ENCODE assay signal across 15 cellular contexts in the genomic region with DNA sequence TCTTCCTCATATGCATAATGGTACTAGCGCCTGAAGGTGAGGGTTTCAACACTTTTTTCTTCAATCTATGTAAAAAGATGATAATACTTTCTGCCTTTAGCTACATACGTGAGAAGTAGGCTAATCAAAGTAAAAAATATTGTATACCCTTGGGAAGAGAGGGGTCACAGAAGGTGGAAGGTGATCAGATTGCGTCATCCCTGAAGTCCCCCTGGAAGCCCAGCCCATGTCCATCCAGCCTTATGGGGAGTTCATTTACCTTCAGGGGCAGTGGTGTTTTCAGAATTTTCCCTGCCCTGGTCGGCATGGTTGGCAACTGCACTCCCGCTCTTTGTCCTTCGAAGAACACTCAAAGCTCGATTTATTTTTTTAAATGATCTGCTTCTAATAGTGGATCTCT.
"Had no signal": no experiment of that assay in that cellular context is flagged by ENCODE, and none has a peak within 500 bp of the region (broad histone marks: within the 10 kb centered on the region; RNA-seq: fewer than 3 reads in every experiment).

No MANE protein-coding gene starts in this region.

- H3K4me1 ChIP-seq: body of pancreas, foreskin keratinocyte, neural progenitor cell, parathyroid adenoma, spleen had no signal

- H3K36me3 ChIP-seq: adrenal gland, neural progenitor cell, spleen, WERI-Rb-1 had no signal

- DNase-seq: activated CD4-positive, alpha-beta T cell treated with anti-CD3 and anti-CD28 coated beads for 48 hours; activated CD8-positive, alpha-beta memory T cell treated with anti-CD3 and anti-CD28 coated beads for 24 hours; activated naive CD4-positive, alpha-beta T cell treated with anti-CD3 and anti-CD28 coated beads for 36 hours; central memory CD4-positive, alpha-beta T cell; foreskin keratinocyte; head of caudate nucleus; spleen; stimulated activated CD4-positive, alpha-beta T cell treated with anti-CD3 and anti-CD28 coated beads, Interleukin-2, amount 100 ng/mL, for 24 hours; stimulated activated naive CD4-positive, alpha-beta T cell; WERI-Rb-1 had no signal

- H3K27ac ChIP-seq: foreskin keratinocyte, neural progenitor cell, SK-N-MC, WERI-Rb-1 had no signal

- H3K27me3 ChIP-seq: adrenal gland, body of pancreas, neural progenitor cell, spleen had no signal

- H3K4me1 Mint-ChIP-seq: neural progenitor cell had no signal

- H3K9ac ChIP-seq: neural progenitor cell, parathyroid adenoma had no signal

- ATAC-seq: foreskin keratinocyte had no signal

- H3K9me3 Mint-ChIP-seq: activated naive CD4-positive, alpha-beta T cell treated with anti-CD3 and anti-CD28 coated beads for 36 hours; neural progenitor cell had no signal

- H3K9me3 ChIP-seq: adrenal gland, body of pancreas, spleen had no signal

- H3K4me3 ChIP-seq: adrenal gland, body of pancreas, neural progenitor cell, SK-N-MC, spleen had no signal

- H3K4me3 Mint-ChIP-seq: activated naive CD4-positive, alpha-beta T cell treated with anti-CD3 and anti-CD28 coated beads for 36 hours; neural progenitor cell had no signal

- H2AFZ ChIP-seq: parathyroid adenoma had no signal

- H3K27ac Mint-ChIP-seq: activated naive CD4-positive, alpha-beta T cell treated with anti-CD3 and anti-CD28 coated beads for 36 hours; neural progenitor cell had no signal

- H3K79me2 ChIP-seq: parathyroid adenoma had no signal

- H3K4me2 ChIP-seq: neural progenitor cell had no signal

- H3K36me3 Mint-ChIP-seq: neural progenitor cell had no signal
